In the genomic region with DNA sequence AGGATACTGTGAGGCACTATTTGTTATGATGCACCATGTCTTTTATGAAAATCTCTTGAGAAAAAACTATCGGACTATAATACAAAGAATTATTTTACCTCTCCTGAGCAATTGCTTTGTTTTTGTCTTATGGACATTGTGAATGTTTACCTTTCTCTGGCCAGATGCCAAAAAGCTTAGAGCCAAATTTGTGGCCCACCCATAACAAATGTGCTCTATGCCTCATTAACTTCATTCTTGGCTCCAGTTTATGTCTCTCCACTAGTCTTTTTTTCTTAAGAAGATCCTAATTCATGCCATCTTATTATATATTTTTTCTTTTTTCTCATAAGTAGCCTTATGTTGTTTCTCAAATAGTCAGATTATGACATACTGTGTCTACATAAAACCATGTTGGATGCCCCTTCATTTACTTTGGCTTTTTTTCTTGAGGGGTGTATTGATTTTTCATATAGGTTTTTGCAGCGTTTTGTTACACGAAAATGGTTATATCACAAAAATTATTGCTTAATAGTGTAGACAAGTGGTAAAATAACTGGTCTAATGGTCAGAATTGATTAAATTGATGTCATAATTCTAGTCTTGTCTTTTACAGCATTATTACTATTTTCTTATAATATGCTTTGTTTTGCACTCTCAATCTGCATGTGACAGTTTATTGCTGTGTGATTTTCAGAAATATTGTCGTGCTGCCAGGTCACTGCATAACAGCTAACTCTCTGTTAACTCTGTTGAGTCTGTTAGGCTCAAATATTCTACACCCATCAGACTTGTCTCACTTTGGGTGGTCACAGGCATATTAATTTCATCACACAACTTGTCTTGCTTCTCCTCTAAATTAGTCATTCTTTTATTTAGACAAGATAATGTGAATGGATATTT, we compare ENCODE assay signal across 1 cellular context.
TF ChIP-seq lines count a peak whose summit lies in the region.

No MANE protein-coding gene starts in this region.

TF ChIP-seq in HEK293, 187 proteins besides CTCF, POLR2A, EP300 and RAD21 (continued from another document and continues in another):
- TF ChIP-seq, protein P1, sequence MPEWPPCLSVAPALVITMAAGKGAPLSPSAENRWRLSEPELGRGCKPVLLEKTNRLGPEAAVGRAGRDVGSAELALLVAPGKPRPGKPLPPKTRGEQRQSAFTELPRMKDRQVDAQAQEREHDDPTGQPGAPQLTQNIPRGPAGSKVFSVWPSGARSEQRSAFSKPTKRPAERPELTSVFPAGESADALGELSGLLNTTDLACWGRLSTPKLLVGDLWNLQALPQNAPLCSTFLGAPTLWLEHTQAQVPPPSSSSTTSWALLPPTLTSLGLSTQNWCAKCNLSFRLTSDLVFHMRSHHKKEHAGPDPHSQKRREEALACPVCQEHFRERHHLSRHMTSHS (tag by site-specific recombination; IDR thresholded peaks at IDR 0.05) = no peak
- TF ChIP-seq OVOL3 (tag by site-specific recombination; IDR thresholded peaks at IDR 0.05) (peak; percentile 68; the same call in 1 of the 2 replicates), FEZF1 (tag by site-specific recombination; IDR thresholded peaks at IDR 0.05) (peak; percentile 91), ZNF629 (tag by site-specific recombination; IDR thresholded peaks at IDR 0.05) (peak; percentile 66; the same call in 1 of the 2 replicates), ZNF138 (tag by site-specific recombination; IDR thresholded peaks at IDR 0.05; ENCODE audit: borderline replicate concordance) (no peak), KLF8 (tag by site-specific recombination; IDR thresholded peaks at IDR 0.05) (peak; percentile 85; the same call in 1 of the 2 replicates), KLF16 (tag by site-specific recombination; IDR thresholded peaks at IDR 0.05) (peak; percentile 47; the same call in 1 of the 2 replicates), ZNF221 (tag by site-specific recombination; IDR thresholded peaks at IDR 0.05; ENCODE audit: borderline replicate concordance) (no peak; the same call in 1 of the 2 replicates), KLF10 (tag by site-specific recombination; IDR thresholded peaks at IDR 0.05) (peak; percentile 87), ZNF121 (tag by site-specific recombination; IDR thresholded peaks at IDR 0.05) (no peak), OSR2 (tag by site-specific recombination; IDR thresholded peaks at IDR 0.05) (peak; percentile 69; the same call in 1 of the 2 replicates), ZNF777 (tag by site-specific recombination; IDR thresholded peaks at IDR 0.05; ENCODE audit: borderline replicate concordance) (no peak), TRIM28 (IDR thresholded peaks at IDR 0.05; ENCODE audit: borderline replicate concordance, low read length) (peak; percentile 43; the same call in 1 of the 2 replicates), ZNF248 (tag by site-specific recombination; IDR thresholded peaks at IDR 0.05) (no peak), ZFHX2 (tag by site-specific recombination; conservative IDR thresholded peaks at IDR 0.05) (no peak), ZNF624 (tag by site-specific recombination; IDR thresholded peaks at IDR 0.05) (peak; percentile 89), MZF1 (tag by site-specific recombination; IDR thresholded peaks at IDR 0.05; ENCODE audit: borderline replicate concordance) (peak; percentile 58; the same call in 1 of the 2 replicates), BCL11B (tag by site-specific recombination; IDR thresholded peaks at IDR 0.05; ENCODE audit: low read depth) (peak; percentile 18; the same call in 1 of the 2 replicates), ZNF626 (tag by site-specific recombination; IDR thresholded peaks at IDR 0.05) (no peak), ZNF112 (tag by site-specific recombination; IDR thresholded peaks at IDR 0.05) (peak; percentile 71; the same call in 1 of the 2 replicates), SP2 (tag by site-specific recombination; IDR thresholded peaks at IDR 0.05) (no peak), ZXDB (tag by site-specific recombination; IDR thresholded peaks at IDR 0.05) (peak; percentile 76), ZNF48 (tag by site-specific recombination; IDR thresholded peaks at IDR 0.05) (no peak), ZNF416 (tag by site-specific recombination; IDR thresholded peaks at IDR 0.05) (no peak), ZNF76 (tag by site-specific recombination; IDR thresholded peaks at IDR 0.05; ENCODE audit: borderline replicate concordance, low read depth) (0 out of 2 replicates have a peak, but pooled peaks have one; percentile 20), PRDM1 (tag by site-specific recombination; IDR thresholded peaks at IDR 0.05) (no peak), ZNF610 (tag by site-specific recombination; IDR thresholded peaks at IDR 0.05; ENCODE audit: borderline replicate concordance) (peak; percentile 72), ZNF549 (tag by site-specific recombination; IDR thresholded peaks at IDR 0.05) (peak; percentile 60; the same call in 1 of the 2 replicates), ZNF404 (tag by site-specific recombination; IDR thresholded peaks at IDR 0.05) (no peak), ZNF558 (tag by site-specific recombination; IDR thresholded peaks at IDR 0.05) (peak; percentile 45; the same call in 1 of the 2 replicates), ZNF133 (tag by site-specific recombination; IDR thresholded peaks at IDR 0.05) (no peak), HOXD13 (CRISPR knock-in tag; IDR thresholded peaks at IDR 0.05; ENCODE audit: borderline replicate concordance) (no peak), HOXC10 (CRISPR knock-in tag; IDR thresholded peaks at IDR 0.05) (no peak)
- TF ChIP-seq, protein P2, sequence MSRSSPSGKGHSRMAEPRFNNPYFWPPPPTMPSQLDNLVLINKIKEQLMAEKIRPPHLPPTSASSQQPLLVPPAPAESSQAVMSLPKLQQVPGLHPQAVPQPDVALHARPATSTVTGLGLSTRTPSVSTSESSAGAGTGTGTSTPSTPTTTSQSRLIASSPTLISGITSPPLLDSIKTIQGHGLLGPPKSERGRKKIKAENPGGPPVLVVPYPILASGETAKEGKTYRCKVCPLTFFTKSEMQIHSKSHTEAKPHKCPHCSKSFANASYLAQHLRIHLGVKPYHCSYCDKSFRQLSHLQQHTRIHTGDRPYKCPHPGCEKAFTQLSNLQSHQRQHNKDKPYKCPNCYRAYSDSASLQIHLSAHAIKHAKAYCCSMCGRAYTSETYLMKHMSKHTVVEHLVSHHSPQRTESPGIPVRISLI (tag by site-specific recombination; IDR thresholded peaks at IDR 0.05) = peak; percentile 92
- TF ChIP-seq, protein P3, sequence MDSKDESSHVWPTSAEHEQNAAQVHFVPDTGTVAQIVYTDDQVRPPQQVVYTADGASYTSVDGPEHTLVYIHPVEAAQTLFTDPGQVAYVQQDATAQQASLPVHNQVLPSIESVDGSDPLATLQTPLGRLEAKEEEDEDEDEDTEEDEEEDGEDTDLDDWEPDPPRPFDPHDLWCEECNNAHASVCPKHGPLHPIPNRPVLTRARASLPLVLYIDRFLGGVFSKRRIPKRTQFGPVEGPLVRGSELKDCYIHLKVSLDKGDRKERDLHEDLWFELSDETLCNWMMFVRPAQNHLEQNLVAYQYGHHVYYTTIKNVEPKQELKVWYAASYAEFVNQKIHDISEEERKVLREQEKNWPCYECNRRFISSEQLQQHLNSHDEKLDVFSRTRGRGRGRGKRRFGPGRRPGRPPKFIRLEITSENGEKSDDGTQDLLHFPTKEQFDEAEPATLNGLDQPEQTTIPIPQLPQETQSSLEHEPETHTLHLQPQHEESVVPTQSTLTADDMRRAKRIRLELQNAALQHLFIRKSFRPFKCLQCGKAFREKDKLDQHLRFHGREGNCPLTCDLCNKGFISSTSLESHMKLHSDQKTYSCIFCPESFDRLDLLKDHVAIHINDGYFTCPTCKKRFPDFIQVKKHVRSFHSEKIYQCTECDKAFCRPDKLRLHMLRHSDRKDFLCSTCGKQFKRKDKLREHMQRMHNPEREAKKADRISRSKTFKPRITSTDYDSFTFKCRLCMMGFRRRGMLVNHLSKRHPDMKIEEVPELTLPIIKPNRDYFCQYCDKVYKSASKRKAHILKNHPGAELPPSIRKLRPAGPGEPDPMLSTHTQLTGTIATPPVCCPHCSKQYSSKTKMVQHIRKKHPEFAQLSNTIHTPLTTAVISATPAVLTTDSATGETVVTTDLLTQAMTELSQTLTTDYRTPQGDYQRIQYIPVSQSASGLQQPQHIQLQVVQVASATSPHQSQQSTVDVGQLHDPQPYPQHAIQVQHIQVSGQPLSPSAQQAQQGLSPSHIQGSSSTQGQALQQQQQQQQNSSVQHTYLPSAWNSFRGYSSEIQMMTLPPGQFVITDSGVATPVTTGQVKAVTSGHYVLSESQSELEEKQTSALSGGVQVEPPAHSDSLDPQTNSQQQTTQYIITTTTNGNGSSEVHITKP (tag by site-specific recombination; IDR thresholded peaks at IDR 0.05) = peak; percentile 46; the same call in 1 of the 2 replicates
- TF ChIP-seq, protein P4, sequence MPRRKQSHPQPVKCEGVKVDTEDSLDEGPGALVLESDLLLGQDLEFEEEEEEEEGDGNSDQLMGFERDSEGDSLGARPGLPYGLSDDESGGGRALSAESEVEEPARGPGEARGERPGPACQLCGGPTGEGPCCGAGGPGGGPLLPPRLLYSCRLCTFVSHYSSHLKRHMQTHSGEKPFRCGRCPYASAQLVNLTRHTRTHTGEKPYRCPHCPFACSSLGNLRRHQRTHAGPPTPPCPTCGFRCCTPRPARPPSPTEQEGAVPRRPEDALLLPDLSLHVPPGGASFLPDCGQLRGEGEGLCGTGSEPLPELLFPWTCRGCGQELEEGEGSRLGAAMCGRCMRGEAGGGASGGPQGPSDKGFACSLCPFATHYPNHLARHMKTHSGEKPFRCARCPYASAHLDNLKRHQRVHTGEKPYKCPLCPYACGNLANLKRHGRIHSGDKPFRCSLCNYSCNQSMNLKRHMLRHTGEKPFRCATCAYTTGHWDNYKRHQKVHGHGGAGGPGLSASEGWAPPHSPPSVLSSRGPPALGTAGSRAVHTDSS (tag by site-specific recombination; IDR thresholded peaks at IDR 0.05) = 0 out of 2 replicates have a peak, but pooled peaks have one; percentile 44
- TF ChIP-seq, protein P5, sequence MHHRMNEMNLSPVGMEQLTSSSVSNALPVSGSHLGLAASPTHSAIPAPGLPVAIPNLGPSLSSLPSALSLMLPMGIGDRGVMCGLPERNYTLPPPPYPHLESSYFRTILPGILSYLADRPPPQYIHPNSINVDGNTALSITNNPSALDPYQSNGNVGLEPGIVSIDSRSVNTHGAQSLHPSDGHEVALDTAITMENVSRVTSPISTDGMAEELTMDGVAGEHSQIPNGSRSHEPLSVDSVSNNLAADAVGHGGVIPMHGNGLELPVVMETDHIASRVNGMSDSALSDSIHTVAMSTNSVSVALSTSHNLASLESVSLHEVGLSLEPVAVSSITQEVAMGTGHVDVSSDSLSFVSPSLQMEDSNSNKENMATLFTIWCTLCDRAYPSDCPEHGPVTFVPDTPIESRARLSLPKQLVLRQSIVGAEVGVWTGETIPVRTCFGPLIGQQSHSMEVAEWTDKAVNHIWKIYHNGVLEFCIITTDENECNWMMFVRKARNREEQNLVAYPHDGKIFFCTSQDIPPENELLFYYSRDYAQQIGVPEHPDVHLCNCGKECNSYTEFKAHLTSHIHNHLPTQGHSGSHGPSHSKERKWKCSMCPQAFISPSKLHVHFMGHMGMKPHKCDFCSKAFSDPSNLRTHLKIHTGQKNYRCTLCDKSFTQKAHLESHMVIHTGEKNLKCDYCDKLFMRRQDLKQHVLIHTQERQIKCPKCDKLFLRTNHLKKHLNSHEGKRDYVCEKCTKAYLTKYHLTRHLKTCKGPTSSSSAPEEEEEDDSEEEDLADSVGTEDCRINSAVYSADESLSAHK (tag by site-specific recombination; IDR thresholded peaks at IDR 0.05) = peak; percentile 62
- TF ChIP-seq, protein P6, sequence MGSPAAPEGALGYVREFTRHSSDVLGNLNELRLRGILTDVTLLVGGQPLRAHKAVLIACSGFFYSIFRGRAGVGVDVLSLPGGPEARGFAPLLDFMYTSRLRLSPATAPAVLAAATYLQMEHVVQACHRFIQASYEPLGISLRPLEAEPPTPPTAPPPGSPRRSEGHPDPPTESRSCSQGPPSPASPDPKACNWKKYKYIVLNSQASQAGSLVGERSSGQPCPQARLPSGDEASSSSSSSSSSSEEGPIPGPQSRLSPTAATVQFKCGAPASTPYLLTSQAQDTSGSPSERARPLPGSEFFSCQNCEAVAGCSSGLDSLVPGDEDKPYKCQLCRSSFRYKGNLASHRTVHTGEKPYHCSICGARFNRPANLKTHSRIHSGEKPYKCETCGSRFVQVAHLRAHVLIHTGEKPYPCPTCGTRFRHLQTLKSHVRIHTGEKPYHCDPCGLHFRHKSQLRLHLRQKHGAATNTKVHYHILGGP (tag by site-specific recombination; IDR thresholded peaks at IDR 0.05) = peak; percentile 76; the same call in 1 of the 2 replicates
- TF ChIP-seq, protein P7, sequence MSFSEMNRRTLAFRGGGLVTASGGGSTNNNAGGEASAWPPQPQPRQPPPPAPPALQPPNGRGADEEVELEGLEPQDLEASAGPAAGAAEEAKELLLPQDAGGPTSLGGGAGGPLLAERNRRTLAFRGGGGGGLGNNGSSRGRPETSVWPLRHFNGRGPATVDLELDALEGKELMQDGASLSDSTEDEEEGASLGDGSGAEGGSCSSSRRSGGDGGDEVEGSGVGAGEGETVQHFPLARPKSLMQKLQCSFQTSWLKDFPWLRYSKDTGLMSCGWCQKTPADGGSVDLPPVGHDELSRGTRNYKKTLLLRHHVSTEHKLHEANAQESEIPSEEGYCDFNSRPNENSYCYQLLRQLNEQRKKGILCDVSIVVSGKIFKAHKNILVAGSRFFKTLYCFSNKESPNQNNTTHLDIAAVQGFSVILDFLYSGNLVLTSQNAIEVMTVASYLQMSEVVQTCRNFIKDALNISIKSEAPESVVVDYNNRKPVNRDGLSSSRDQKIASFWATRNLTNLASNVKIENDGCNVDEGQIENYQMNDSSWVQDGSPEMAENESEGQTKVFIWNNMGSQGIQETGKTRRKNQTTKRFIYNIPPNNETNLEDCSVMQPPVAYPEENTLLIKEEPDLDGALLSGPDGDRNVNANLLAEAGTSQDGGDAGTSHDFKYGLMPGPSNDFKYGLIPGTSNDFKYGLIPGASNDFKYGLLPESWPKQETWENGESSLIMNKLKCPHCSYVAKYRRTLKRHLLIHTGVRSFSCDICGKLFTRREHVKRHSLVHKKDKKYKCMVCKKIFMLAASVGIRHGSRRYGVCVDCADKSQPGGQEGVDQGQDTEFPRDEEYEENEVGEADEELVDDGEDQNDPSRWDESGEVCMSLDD (tag by site-specific recombination; IDR thresholded peaks at IDR 0.05) = no peak
- TF ChIP-seq, protein P8, sequence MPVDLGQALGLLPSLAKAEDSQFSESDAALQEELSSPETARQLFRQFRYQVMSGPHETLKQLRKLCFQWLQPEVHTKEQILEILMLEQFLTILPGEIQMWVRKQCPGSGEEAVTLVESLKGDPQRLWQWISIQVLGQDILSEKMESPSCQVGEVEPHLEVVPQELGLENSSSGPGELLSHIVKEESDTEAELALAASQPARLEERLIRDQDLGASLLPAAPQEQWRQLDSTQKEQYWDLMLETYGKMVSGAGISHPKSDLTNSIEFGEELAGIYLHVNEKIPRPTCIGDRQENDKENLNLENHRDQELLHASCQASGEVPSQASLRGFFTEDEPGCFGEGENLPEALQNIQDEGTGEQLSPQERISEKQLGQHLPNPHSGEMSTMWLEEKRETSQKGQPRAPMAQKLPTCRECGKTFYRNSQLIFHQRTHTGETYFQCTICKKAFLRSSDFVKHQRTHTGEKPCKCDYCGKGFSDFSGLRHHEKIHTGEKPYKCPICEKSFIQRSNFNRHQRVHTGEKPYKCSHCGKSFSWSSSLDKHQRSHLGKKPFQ (tag by site-specific recombination; IDR thresholded peaks at IDR 0.05) = peak; percentile 37; the same call in 1 of the 2 replicates
